In the genomic region with DNA sequence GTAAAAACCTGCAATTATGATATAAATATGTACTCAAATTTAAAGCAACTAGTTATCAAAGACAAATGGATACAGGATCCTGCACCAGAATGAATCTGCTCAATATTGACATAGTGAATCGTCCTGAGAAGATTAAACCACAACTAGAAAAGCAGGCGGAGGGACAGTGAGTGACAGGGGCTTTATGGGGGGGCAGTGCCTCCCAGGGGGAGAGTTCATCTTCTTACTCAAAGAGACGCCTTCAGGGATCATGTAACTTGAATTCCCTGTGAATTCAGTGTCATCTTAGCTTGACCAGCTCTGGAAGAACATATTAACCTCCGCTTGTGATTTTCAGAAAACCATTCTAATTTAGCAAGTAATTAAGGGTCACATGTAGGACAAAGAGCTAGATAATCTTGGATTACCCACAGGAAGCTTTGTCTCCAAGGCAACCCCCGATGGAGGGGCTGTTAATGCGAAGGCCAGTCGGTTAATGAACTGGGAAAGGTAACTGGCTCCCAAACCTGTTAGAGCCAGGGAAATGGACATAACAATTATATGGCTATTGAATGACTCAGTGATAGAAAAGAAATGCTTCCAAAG, we compare ENCODE assay signal across 31 cellular contexts. TPM values are rescaled to one million over a fixed set of nuclear protein-coding genes. Genes with fewer than 3 reads are reported as not detected.
DNase-seq lines count a peak whose midpoint lies in the region; TF ChIP-seq lines count a peak whose summit lies in the region.
"Had no signal": no experiment of that assay in that cellular context is flagged by ENCODE, and none has a peak within 500 bp of the region (broad histone marks: within the 10 kb centered on the region; RNA-seq: fewer than 3 reads in every experiment).

No MANE protein-coding gene starts in this region.

- no peak overlapping the region for H3K18ac ChIP-seq in neuronal stem cell (ENCODE audit: low read length)

- no peak overlapping the region for H2BK15ac ChIP-seq in neuronal stem cell (ENCODE audit: low read length)

- H4K91ac ChIP-seq in neuronal stem cell (ENCODE audit: low read depth, low read length, poor library complexity): no peak overlapping the region

- no peak overlapping the region for H3K23ac ChIP-seq in neuronal stem cell (ENCODE audit: low read depth, low read length, poor library complexity)

- no peak for TF ChIP-seq CTCF in WERI-Rb-1 (IDR thresholded peaks at IDR 0.05; ENCODE audit: low read depth, low read length)

- H4K8ac ChIP-seq in neuronal stem cell (ENCODE audit: low read depth, low read length): no peak overlapping the region

- H3K27me3 ChIP-seq in WERI-Rb-1 (ENCODE audit: insufficient read depth, low read depth, severe bottlenecking) (no peaks in the 10 kb centered on the region), neuronal stem cell (ENCODE audit: control insufficient read depth in 3 of 3, insufficient read depth in 3 of 3, low read depth in 1 of 3, low read length in 3 of 3) (peaks cover 0 to 56% (median 0%) of the 10 kb centered on the region in 3 experiments)

- peaks cover 9 to 27% of the 10 kb centered on the region in 2 donors for H3K4me1 ChIP-seq in neuronal stem cell (ENCODE audit: control insufficient read depth in 2 of 2, insufficient read depth in 1 of 2, low read depth in 1 of 2, low read length in 2 of 2)
- H3K4me1 ChIP-seq: lower lobe of right lung had no signal

- H2BK12ac ChIP-seq in neuronal stem cell (ENCODE audit: low read length): no peak overlapping the region

- no peak overlapping the region for H3K14ac ChIP-seq in neuronal stem cell (ENCODE audit: low read length)

- no peak overlapping the region for H3K9ac ChIP-seq in neuronal stem cell (ENCODE audit: low read depth, low read length, poor library complexity)

- DNase-seq in DMS53 (lab: John Stamatoyannopoulos, UW) (peak; percentile 47), DMS53 treated with DMSO at 0.1 percent for 48 hours (lab: John Stamatoyannopoulos, UW; ENCODE audit: unreplicated experiment) (no peak), NCI-H524 (lab: John Stamatoyannopoulos, UW) (peak; percentile 59 to 73), WERI-Rb-1 (peak; percentile 96), neuronal stem cell (ENCODE audit: low spot score) (peak; percentile 74), head of caudate nucleus (no peak), ureter (ENCODE audit: low spot score) (no peak), NOMO-1 (lab: John Stamatoyannopoulos, UW; ENCODE audit: unreplicated experiment in 2 of 2) (no peak)
- DNase-seq: activated CD4-positive, alpha-beta T cell treated with anti-CD3 and anti-CD28 coated beads for 1 hour; activated CD8-positive, alpha-beta T cell treated with anti-CD3 and anti-CD28 coated beads for 36 hours; activated naive CD4-positive, alpha-beta T cell treated with anti-CD3 and anti-CD28 coated beads for 36 hours; Calu3; cerebellar nuclear complex; EL; HFFc6; lower lobe of right lung; naive thymus-derived CD8-positive, alpha-beta T cell; NCI-H2081 treated with DMSO at 0.1 percent for 48 hours; NCI-H345; PC-9; stimulated activated naive B cell treated with anti-CD40 and anti-IgM and Interleukin-4, amounts not matched to agents 10 μg/mL and 1 μg/mL and 100 μg/mL, for 72 hours; substantia nigra; T-helper 1 cell had no signal

- no CpG with 5 or more reads among the region's 7 CpGs for WGBS in neuronal stem cell (ENCODE audit: extremely low coverage in 2 of 2, insufficient read length in 2 of 2, insufficient replicate concordance in 1 of 2), 2 donors

- H3K36me3 ChIP-seq in WERI-Rb-1 (no peaks in the 10 kb centered on the region), neuronal stem cell (replicated peaks in 1 of 2; ENCODE audit: control insufficient read depth in 2 of 2, insufficient read depth in 2 of 2, low read length in 2 of 2) (no peaks in the 10 kb centered on the region)
- H3K36me3 ChIP-seq: lower lobe of right lung had no signal

- H3K4ac ChIP-seq in neuronal stem cell (ENCODE audit: low read length): no peak overlapping the region

- H3K27ac ChIP-seq in WERI-Rb-1: peak overlapping the region; percentile 85
- H3K27ac ChIP-seq in neuronal stem cell (replicated peaks; ENCODE audit: low read length): peak overlapping the region; percentile 95
- H3K27ac ChIP-seq: 22Rv1, lower lobe of right lung, PC-9, SK-N-MC, skin epidermis had no signal

- intact Hi-C loops in head of caudate nucleus (cut with DNase I): no loop called here

- no peak overlapping the region for H3K4me2 ChIP-seq in neuronal stem cell (ENCODE audit: insufficient read depth, low read length, poor library complexity, severe bottlenecking)
- H3K4me2 ChIP-seq: GM23338, PC-9 had no signal

- H2AK5ac ChIP-seq in neuronal stem cell (ENCODE audit: low read depth, low read length): no peak overlapping the region

- no peak overlapping the region for H2BK120ac ChIP-seq in neuronal stem cell (ENCODE audit: low read depth, low read length)

- no peaks in the 10 kb centered on the region for H3K9me3 ChIP-seq in WERI-Rb-1 (ENCODE audit: severe bottlenecking)
- H3K9me3 ChIP-seq in neuronal stem cell (replicated peaks in 1 of 2; ENCODE audit: control insufficient read depth in 2 of 2, insufficient read depth in 1 of 2, low read depth in 1 of 2, low read length in 2 of 2): no peaks in the 10 kb centered on the region
- H3K9me3 ChIP-seq: lower lobe of right lung had no signal

- H3K79me1 ChIP-seq in neuronal stem cell (ENCODE audit: low read depth, low read length): no peaks in the 10 kb centered on the region

- no peak overlapping the region for H2BK5ac ChIP-seq in neuronal stem cell (ENCODE audit: low read length)

- H3K4me3 ChIP-seq in WERI-Rb-1 (ENCODE audit: low read depth, low read length): peak overlapping the region; percentile 33
- no peak overlapping the region for H3K4me3 ChIP-seq in neuronal stem cell (ENCODE audit: low read length in 2 of 2)
- H3K4me3 ChIP-seq: GM23338, lower lobe of right lung, PC-9, SK-N-MC, skin epidermis had no signal

- H2AFZ ChIP-seq in neuronal stem cell (ENCODE audit: low read length): no peak overlapping the region
- H2AFZ ChIP-seq: PC-9 had no signal

RNA-seq across cellular contexts. Expression of a gene that starts 17.4 kb away (rescaled TPM):
- 211 TPM for polyA plus RNA-seq in neuronal stem cell (2013, experiment 1 of 2)
- polyA plus RNA-seq in neuronal stem cell (2013, experiment 2 of 2): 227 TPM
- total RNA-seq in ureter: 88.5 TPM

RNA-seq across cellular contexts. Expression of a gene that starts 58.0 kb away (rescaled TPM):
- polyA plus RNA-seq in neuronal stem cell (2013, experiment 1 of 2): 0.60 TPM
- 0.43 TPM for polyA plus RNA-seq in neuronal stem cell (2013, experiment 2 of 2)
- total RNA-seq in ureter: not detected
- total RNA-seq: activated CD8-positive, alpha-beta T cell treated with anti-CD3 and anti-CD28 coated beads for 36 hours; activated naive CD4-positive, alpha-beta T cell treated with anti-CD3 and anti-CD28 coated beads for 36 hours; Calu3; dermis microvascular lymphatic vessel endothelial cell; frontal cortex; GM23338; HFFc6; kidney epithelial cell; lower lobe of right lung; naive thymus-derived CD8-positive, alpha-beta T cell; osteocyte; PC-9 had no signal
- polyA plus RNA-seq: GM23338; naive thymus-derived CD8-positive, alpha-beta T cell had no signal

Comparison
In these comparisons a context has a peak if more than half of its experiments do, and no peak if none do; other contexts are left out.
1. DNase-seq: peak in DMS53 (single experiment), NCI-H524 (2 of 2), WERI-Rb-1 (single experiment) and neuronal stem cell (single experiment); none in DMS53 treated with DMSO at 0.1 percent for 48 hours (single experiment), head of caudate nucleus (0 of 42), ureter (single experiment) and NOMO-1 (0 of 2).